Comparison of ENCODE assay signal across 7 cellular contexts in the genomic region with DNA sequence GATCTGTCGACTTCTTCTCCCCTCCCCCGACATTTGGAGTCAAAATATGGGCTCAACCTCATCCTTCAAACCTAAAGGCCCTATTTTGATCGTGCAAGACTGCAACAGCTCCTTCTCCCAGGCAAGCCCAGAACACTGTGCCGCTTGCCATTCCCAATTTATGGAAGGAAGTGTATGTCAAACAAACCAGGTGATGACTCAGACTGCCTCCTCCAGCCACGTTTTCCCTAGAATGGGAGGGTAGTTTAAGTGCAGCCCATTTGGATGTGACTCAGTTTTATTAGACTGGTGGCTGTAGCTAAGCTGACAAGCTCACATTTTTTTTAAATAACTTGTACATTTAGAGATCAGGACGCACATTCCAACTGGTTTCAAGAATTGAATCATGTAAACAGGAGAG.
DNase-seq lines count a peak whose midpoint lies in the region; ATAC-seq and TF ChIP-seq lines count a peak whose summit lies in the region.

No MANE protein-coding gene starts in this region.

- DNase-seq in GOT3 (lab: John Stamatoyannopoulos, UW) = peak; percentile 7
- no peak for DNase-seq in T-cell
- DNase-seq in fibroblast of villous mesenchyme (ENCODE audit: low read depth) = peak; percentile 94
- no peak for DNase-seq in GM20000 (ENCODE audit: low spot score)
- DNase-seq in NCI-H1048 (lab: John Stamatoyannopoulos, UW) = no peak

- no peaks in the 10 kb centered on the region for H3K9me3 Mint-ChIP-seq in T-cell

- H3K27me3 ChIP-seq in skeletal muscle satellite cell (ENCODE audit: control insufficient read depth, insufficient read depth, low read length) = no peaks in the 10 kb centered on the region

- CTCF ChIA-PET in T-cell (lab: Charles Lee) = interaction anchor here (0.6 to 1.4 kb wide), 3 partner anchors 17 to 35 kb away, joined by 3 read pairs; no protein-coding TSS in a partner anchor

- TF ChIP-seq CTCF in fibroblast of villous mesenchyme (IDR thresholded peaks at IDR 0.05; ENCODE audit: insufficient read depth, low read depth, low read length) = no peak
- no peak for TF ChIP-seq CTCF in GM20000 (IDR thresholded peaks at IDR 0.05; ENCODE audit: extremely low read depth, missing control alignments)

- H3K4me3 ChIP-seq in fibroblast of villous mesenchyme (ENCODE audit: low read depth, low read length) = peak overlapping the region; percentile 79
- H3K4me3 ChIP-seq in skeletal muscle satellite cell (ENCODE audit: low read length) = peak overlapping the region; percentile 78

- H3K4me3 Mint-ChIP-seq in T-cell = peak overlapping the region; percentile 67 to 79 (median 76)

- H3K4me1 ChIP-seq in skeletal muscle satellite cell (ENCODE audit: control insufficient read depth, insufficient read depth, low read length) = peaks cover 48% of the 10 kb centered on the region

- peaks cover 32 to 54% (median 45%) of the 10 kb centered on the region in 3 donors for H3K4me1 Mint-ChIP-seq in T-cell

- POLR2A ChIA-PET in T-cell (lab: Charles Lee) = interaction anchor here (0.6 to 2.1 kb wide), 3 partner anchors 13 to 898 kb away, joined by 3 to 12 read pairs (median 6); no protein-coding TSS in a partner anchor

- ATAC-seq in T-cell (replicated peaks in 1 of 4) (no peak), HG02981 (IDR thresholded peaks at IDR 0.05; ENCODE audit: unreplicated experiment) (no peak)

- no peaks in the 10 kb centered on the region for H3K36me3 Mint-ChIP-seq in T-cell

- peak overlapping the region; percentile 93 to 97 for H3K27ac Mint-ChIP-seq in T-cell

- H3K27me3 Mint-ChIP-seq in T-cell = no peaks in the 10 kb centered on the region

- H3K9ac ChIP-seq in skeletal muscle satellite cell (ENCODE audit: low read depth, low read length) = peak overlapping the region; percentile 91

- no peaks in the 10 kb centered on the region for H3K9me3 ChIP-seq in skeletal muscle satellite cell (replicated peaks; ENCODE audit: low read length)

- H3K36me3 ChIP-seq in skeletal muscle satellite cell (ENCODE audit: insufficient read depth, low read length) = peaks cover 37% of the 10 kb centered on the region

- H3K4me2 ChIP-seq in skeletal muscle satellite cell (ENCODE audit: low read length) = peak overlapping the region; percentile 76

Comparison
In these comparisons a context has a peak if more than half of its experiments do, and no peak if none do; other contexts are left out.
1. DNase-seq: peak in GOT3 (single experiment) and fibroblast of villous mesenchyme (single experiment); none in T-cell (0 of 34), GM20000 (single experiment) and NCI-H1048 (single experiment).